In genomic region chr17:50266384-50267073, GRCh38 we compare ENCODE assay signal across 9 cellular contexts. TPM values are rescaled to one million over a fixed set of nuclear protein-coding genes. Genes with fewer than 3 reads are reported as not detected.
DNase-seq lines count a peak whose midpoint lies in the region; ATAC-seq and TF ChIP-seq lines count a peak whose summit lies in the region.
"Had no signal": no experiment of that assay in that cellular context is flagged by ENCODE, and none has a peak within 500 bp of the region (broad histone marks: within the 10 kb centered on the region; RNA-seq: fewer than 3 reads in every experiment).

No MANE protein-coding gene starts in this region.

- no peak overlapping the region for H3K27ac Mint-ChIP-seq in stimulated activated naive B cell treated with anti-CD40 and anti-IgM and Interleukin-4, amounts not matched to agents 10 μg/mL and 1 μg/mL and 100 μg/mL, for 72 hours
- H3K27ac Mint-ChIP-seq: T-helper 1 cell treated with Interleukin-12 subunit alpha and Interleukin-12 subunit beta and Interleukin-4 antibody, amounts not matched to agents 30 μg/mL and 1 μg/mL, for 36 hours had no signal

- no peak for TF ChIP-seq POLR2A in gastroesophageal sphincter (IDR thresholded peaks at IDR 0.05)

- no peaks in the 10 kb centered on the region for H3K9me3 Mint-ChIP-seq in stimulated activated naive B cell treated with anti-CD40 and anti-IgM and Interleukin-4, amounts not matched to agents 10 μg/mL and 1 μg/mL and 100 μg/mL, for 72 hours
- H3K9me3 Mint-ChIP-seq: T-helper 1 cell treated with Interleukin-12 subunit alpha and Interleukin-12 subunit beta and Interleukin-4 antibody, amounts not matched to agents 30 μg/mL and 1 μg/mL, for 36 hours had no signal

- no peaks in the 10 kb centered on the region for H3K36me3 Mint-ChIP-seq in stimulated activated naive B cell treated with anti-CD40 and anti-IgM and Interleukin-4, amounts not matched to agents 10 μg/mL and 1 μg/mL and 100 μg/mL, for 72 hours

- peaks cover 0 to 66% (median 28%) of the 10 kb centered on the region in 3 donors for H3K4me1 ChIP-seq in gastroesophageal sphincter

- TF ChIP-seq EP300 in gastroesophageal sphincter (IDR thresholded peaks at IDR 0.05): no peak

- DNase-seq in H7 (peak; percentile 51), SHP77 treated with DMSO at 0.1 percent for 48 hours (lab: John Stamatoyannopoulos, UW) (peak; percentile 44), stromal cell of bone marrow (ENCODE audit: low read depth) (peak; percentile 67), anterior cingulate cortex (lab: John Stamatoyannopoulos, UW) (no peak)
- DNase-seq in stimulated activated naive B cell treated with anti-CD40 and anti-IgM and Interleukin-4, amounts not matched to agents 10 μg/mL and 1 μg/mL and 100 μg/mL, for 72 hours: no peak
- no peak for DNase-seq in activated CD4-positive, CD25-positive, alpha-beta regulatory T cell treated with anti-CD3 and anti-CD28 coated beads, Interleukin-2, amount 50 U/mL, for 72 hours

- H3K27me3 Mint-ChIP-seq in stimulated activated naive B cell treated with anti-CD40 and anti-IgM and Interleukin-4, amounts not matched to agents 10 μg/mL and 1 μg/mL and 100 μg/mL, for 72 hours: peaks cover 28 to 32% of the 10 kb centered on the region in 2 donors

- H3K27ac ChIP-seq in gastroesophageal sphincter: peak overlapping the region in 3 of 4 donors; percentile 16 to 41 (median 17)

- H3K36me3 ChIP-seq in H7 (replicated peaks; ENCODE audit: control insufficient read depth, insufficient read depth, low read length): no peaks in the 10 kb centered on the region
- no peaks in the 10 kb centered on the region for H3K36me3 ChIP-seq in gastroesophageal sphincter

- no peaks in the 10 kb centered on the region; the same call in 1 of the 2 replicates for H3K27me3 ChIP-seq in H7 (ENCODE audit: control insufficient read depth, insufficient read depth, low read length)
- no peaks in the 10 kb centered on the region for H3K27me3 ChIP-seq in gastroesophageal sphincter

- H3K4me3 ChIP-seq in H7 (ENCODE audit: insufficient read depth, low read depth, low read length) (no peak overlapping the region), gastroesophageal sphincter (no peak overlapping the region)

- no peak overlapping the region for H3K4me3 Mint-ChIP-seq in stimulated activated naive B cell treated with anti-CD40 and anti-IgM and Interleukin-4, amounts not matched to agents 10 μg/mL and 1 μg/mL and 100 μg/mL, for 72 hours
- H3K4me3 Mint-ChIP-seq: T-helper 1 cell treated with Interleukin-12 subunit alpha and Interleukin-12 subunit beta and Interleukin-4 antibody, amounts not matched to agents 30 μg/mL and 1 μg/mL, for 36 hours had no signal

- ATAC-seq in gastroesophageal sphincter (peak; percentile 52), HG03135 (IDR thresholded peaks at IDR 0.05; ENCODE audit: unreplicated experiment) (no peak)
- no peak for ATAC-seq in stimulated activated naive B cell treated with anti-CD40 and anti-IgM and Interleukin-4, amounts not matched to agents 10 μg/mL and 1 μg/mL and 100 μg/mL, for 72 hours (replicated peaks)

- peak in 1 of 4 experiments; percentile 34 for TF ChIP-seq CTCF in gastroesophageal sphincter (IDR thresholded peaks at IDR 0.05)

- 40% methylated on average over 1 of the region's 13 CpGs; no CpG with 5 or more reads in 1 of the 2 donors for WGBS in gastroesophageal sphincter (ENCODE audit: low coverage in 1 of 2), 2 donors

- H3K9me3 ChIP-seq in gastroesophageal sphincter: no peaks in the 10 kb centered on the region

- H3K4me1 Mint-ChIP-seq in stimulated activated naive B cell treated with anti-CD40 and anti-IgM and Interleukin-4, amounts not matched to agents 10 μg/mL and 1 μg/mL and 100 μg/mL, for 72 hours: no peaks in the 10 kb centered on the region

RNA-seq across cellular contexts. Expression of gene TMEM92, which starts 7.7 kb away (rescaled TPM):
- total RNA-seq in H7 (2014; rRNA removed; shearing (Covaris generic)): 7.3 and 7.5 TPM in 2 replicates
- total RNA-seq in gastroesophageal sphincter: under 1 TPM in 1 of 4 donors, not detected in 3; 0.16 TPM

Comparison
In these comparisons a context has a peak if more than half of its experiments do, and no peak if none do; other contexts are left out.
1. DNase-seq: peak in H7 (single experiment), SHP77 treated with DMSO at 0.1 percent for 48 hours (single experiment) and stromal cell of bone marrow (single experiment); none in stimulated activated naive B cell treated with anti-CD40 and anti-IgM and Interleukin-4, amounts not matched to agents 10 μg/mL and 1 μg/mL and 100 μg/mL, for 72 hours (single experiment), activated CD4-positive, CD25-positive, alpha-beta regulatory T cell treated with anti-CD3 and anti-CD28 coated beads, Interleukin-2, amount 50 U/mL, for 72 hours (single experiment) and anterior cingulate cortex (0 of 58).